In genomic region chr21:43278359-43278758, GRCh38 we compare ENCODE assay signal across 20 cellular contexts.
DNase-seq lines count a peak whose midpoint lies in the region; ATAC-seq and TF ChIP-seq lines count a peak whose summit lies in the region.
"Had no signal": no experiment of that assay in that cellular context is flagged by ENCODE, and none has a peak within 500 bp of the region (broad histone marks: within the 10 kb centered on the region; RNA-seq: fewer than 3 reads in every experiment).

No MANE protein-coding gene starts in this region.

- no peak overlapping the region for H3K4me2 ChIP-seq in PC-3 (ENCODE audit: low read length)

- peaks cover 3% of the 10 kb centered on the region for H3K4me1 Mint-ChIP-seq in osteocyte (ENCODE audit: unreplicated experiment)
- peaks cover 2% of the 10 kb centered on the region for H3K4me1 Mint-ChIP-seq in activated CD4-positive, alpha-beta T cell treated with anti-CD3 and anti-CD28 coated beads, Interleukin-2, amount 10 ng/mL, durations not matched to agents 24 days and 14 days
- H3K4me1 Mint-ChIP-seq: activated CD4-positive, alpha-beta memory T cell treated with anti-CD3 and anti-CD28 coated beads, Interleukin-2, amount 10 ng/mL, durations not matched to agents 7 days and 5 days had no signal

- H3K9me3 ChIP-seq in PC-3 (ENCODE audit: low read length) (no peaks in the 10 kb centered on the region), cardiac muscle cell (ENCODE audit: low read depth) (no peaks in the 10 kb centered on the region), spleen (no peaks in the 10 kb centered on the region)
- H3K9me3 ChIP-seq: adrenal gland, pancreas had no signal

- no TSS peak for BruUV-seq in PC-3 (replicated peaks; lab: Mats Ljungman, UMichigan)

- POLR2A ChIA-PET in PC-3 (lab: Charles Lee; ENCODE audit: unreplicated experiment), result interaction anchor here (0.6 kb wide), 1 partner anchor 72 kb away, joined by 3 read pairs; no protein-coding TSS in a partner anchor

- DNase-seq in PC-3, result peak; percentile 9
- DNase-seq in cardiac muscle cell (ENCODE audit: low read depth in 1 of 2, low spot score in 1 of 2), result no peak
- peak in 1 of 2 donors; percentile 44 for DNase-seq in left colon
- DNase-seq in spleen, result peak; percentile 53
- DNase-seq in osteocyte (ENCODE audit: extremely low spot score, unreplicated experiment), result no peak
- DNase-seq in activated CD4-positive, alpha-beta T cell treated with anti-CD3 and anti-CD28 coated beads, Interleukin-2, amount 10 ng/mL, durations not matched to agents 24 days and 14 days, result no peak
- no peak for DNase-seq in GDM1 (lab: John Stamatoyannopoulos, UW)
- DNase-seq: activated B cell treated with CpG ODN at 0.5 μM for 24 hours; activated CD4-positive, alpha-beta memory T cell treated with anti-CD3 and anti-CD28 coated beads, Interleukin-2, amount 10 ng/mL, durations not matched to agents 7 days and 5 days; activated gamma-delta T cell; CD4-positive, CD25-positive, alpha-beta regulatory T cell; GF-D8; glutamatergic neuron; Kasumi-1; NCI-H187; NCI-H526 treated with DMSO at 0.1 percent for 48 hours; T1000 had no signal

- no peak overlapping the region for H3K27ac ChIP-seq in PC-3 (ENCODE audit: low read length)
- peak overlapping the region; percentile 7 for H3K27ac ChIP-seq in cardiac muscle cell
- H3K27ac ChIP-seq in spleen, result no peak overlapping the region
- H3K27ac ChIP-seq: pancreas, RWPE1 had no signal

- intact Hi-C loops in PC-3 (cut with micrococcal nuclease) (no loop called here), left colon (cut with DNase I, micrococcal nuclease) (no loop called here), spleen (cut with DNase I; ENCODE audit: low total_unique reads) (no loop called here)
- intact Hi-C loops in activated CD4-positive, alpha-beta T cell treated with anti-CD3 and anti-CD28 coated beads, Interleukin-2, amount 10 ng/mL, durations not matched to agents 24 days and 14 days (cut with micrococcal nuclease), result no loop called here

- no peaks in the 10 kb centered on the region for H3K4me1 ChIP-seq in PC-3 (ENCODE audit: insufficient read depth, low read length)
- peaks cover 6% of the 10 kb centered on the region for H3K4me1 ChIP-seq in cardiac muscle cell (ENCODE audit: low read depth)
- H3K4me1 ChIP-seq in spleen, result peaks cover 0 to 5% (median 0%) of the 10 kb centered on the region in 6 donors
- H3K4me1 ChIP-seq: adrenal gland, pancreas had no signal

- 50 to 62% (median 55%) methylated on average over 10 to 12 of the region's 12 CpGs for WGBS in spleen, 5 donors

- no peaks in the 10 kb centered on the region for H3K79me2 ChIP-seq in PC-3 (ENCODE audit: low read length)

- H3K9me2 ChIP-seq in PC-3 (replicated peaks; ENCODE audit: low read length), result no peaks in the 10 kb centered on the region

- CTCF ChIA-PET in PC-3 (lab: Charles Lee), result no interaction called here

- H3K27ac Mint-ChIP-seq in osteocyte (ENCODE audit: unreplicated experiment), result no peak overlapping the region
- no peak overlapping the region for H3K27ac Mint-ChIP-seq in activated CD4-positive, alpha-beta T cell treated with anti-CD3 and anti-CD28 coated beads, Interleukin-2, amount 10 ng/mL, durations not matched to agents 24 days and 14 days
- H3K27ac Mint-ChIP-seq: activated B cell treated with CpG ODN at 0.5 μM for 24 hours; activated CD4-positive, alpha-beta memory T cell treated with anti-CD3 and anti-CD28 coated beads, Interleukin-2, amount 10 ng/mL, durations not matched to agents 7 days and 5 days; CD4-positive, CD25-positive, alpha-beta regulatory T cell had no signal

- H3K36me3 Mint-ChIP-seq in osteocyte (ENCODE audit: unreplicated experiment), result no peaks in the 10 kb centered on the region
- H3K36me3 Mint-ChIP-seq in activated CD4-positive, alpha-beta T cell treated with anti-CD3 and anti-CD28 coated beads, Interleukin-2, amount 10 ng/mL, durations not matched to agents 24 days and 14 days (ENCODE audit: low read depth), result no peaks in the 10 kb centered on the region
- H3K36me3 Mint-ChIP-seq: CD4-positive, CD25-positive, alpha-beta regulatory T cell had no signal

- no peaks in the 10 kb centered on the region for H3F3A ChIP-seq in PC-3 (ENCODE audit: low read length, unreplicated experiment)

- no peak for TF ChIP-seq POLR2A in spleen (IDR thresholded peaks at IDR 0.05)

- no peaks in the 10 kb centered on the region for H3K36me3 ChIP-seq in PC-3 (ENCODE audit: low read depth, low read length)
- no peaks in the 10 kb centered on the region for H3K36me3 ChIP-seq in cardiac muscle cell
- H3K36me3 ChIP-seq in spleen, result no peaks in the 10 kb centered on the region
- H3K36me3 ChIP-seq: adrenal gland, pancreas had no signal

- no peak for ATAC-seq in PC-3
- ATAC-seq in left colon, result peak; percentile 74

- TF ChIP-seq CTCF in PC-3 (conservative IDR thresholded peaks at IDR 0.05; ENCODE audit: low read depth, low read length), result no peak
- no peak for TF ChIP-seq CTCF in cardiac muscle cell (IDR thresholded peaks at IDR 0.05; ENCODE audit: low read depth, low read length)
- no peak for TF ChIP-seq CTCF in spleen (IDR thresholded peaks at IDR 0.05 in 8 of 11, conservative IDR thresholded peaks at IDR 0.05 in 3 of 11)
- no peak for TF ChIP-seq CTCF in osteocyte (IDR thresholded peaks at IDR 0.05)

- H3K9me3 Mint-ChIP-seq in osteocyte (ENCODE audit: unreplicated experiment), result no peaks in the 10 kb centered on the region
- H3K9me3 Mint-ChIP-seq in activated CD4-positive, alpha-beta T cell treated with anti-CD3 and anti-CD28 coated beads, Interleukin-2, amount 10 ng/mL, durations not matched to agents 24 days and 14 days, result no peaks in the 10 kb centered on the region
- H3K9me3 Mint-ChIP-seq: activated B cell treated with CpG ODN at 0.5 μM for 24 hours; activated CD4-positive, alpha-beta memory T cell treated with anti-CD3 and anti-CD28 coated beads, Interleukin-2, amount 10 ng/mL, durations not matched to agents 7 days and 5 days; CD4-positive, CD25-positive, alpha-beta regulatory T cell had no signal

- peaks cover 17% of the 10 kb centered on the region for H3K27me3 Mint-ChIP-seq in osteocyte (ENCODE audit: unreplicated experiment)
- peaks cover 5% of the 10 kb centered on the region for H3K27me3 Mint-ChIP-seq in activated CD4-positive, alpha-beta T cell treated with anti-CD3 and anti-CD28 coated beads, Interleukin-2, amount 10 ng/mL, durations not matched to agents 24 days and 14 days
- H3K27me3 Mint-ChIP-seq: CD4-positive, CD25-positive, alpha-beta regulatory T cell had no signal

- no peak overlapping the region for H3K4me3 Mint-ChIP-seq in osteocyte (ENCODE audit: unreplicated experiment)
- no peak overlapping the region for H3K4me3 Mint-ChIP-seq in activated CD4-positive, alpha-beta T cell treated with anti-CD3 and anti-CD28 coated beads, Interleukin-2, amount 10 ng/mL, durations not matched to agents 24 days and 14 days
- H3K4me3 Mint-ChIP-seq: activated B cell treated with CpG ODN at 0.5 μM for 24 hours; activated CD4-positive, alpha-beta memory T cell treated with anti-CD3 and anti-CD28 coated beads, Interleukin-2, amount 10 ng/mL, durations not matched to agents 7 days and 5 days; CD4-positive, CD25-positive, alpha-beta regulatory T cell had no signal

- no peak overlapping the region for H3K9ac ChIP-seq in PC-3 (ENCODE audit: low read length)

- H3K4me3 ChIP-seq in PC-3 (ENCODE audit: low read length) (no peak overlapping the region), cardiac muscle cell (no peak overlapping the region), spleen (no peak overlapping the region)
- H3K4me3 ChIP-seq: adrenal gland, pancreas had no signal

- H2AFZ ChIP-seq in PC-3 (ENCODE audit: low read length), result no peak overlapping the region

- no peaks in the 10 kb centered on the region for H4K20me1 ChIP-seq in PC-3 (ENCODE audit: low read length)

- no peaks in the 10 kb centered on the region for H3K27me3 ChIP-seq in PC-3 (ENCODE audit: low read length)
- H3K27me3 ChIP-seq in cardiac muscle cell, result no peaks in the 10 kb centered on the region
- peaks cover 0 to 62% (median 10%) of the 10 kb centered on the region in 7 donors for H3K27me3 ChIP-seq in spleen (replicated peaks in 1 of 7)
- H3K27me3 ChIP-seq: adrenal gland, pancreas had no signal

Comparison
In these comparisons a context has a peak if more than half of its experiments do, and no peak if none do; other contexts are left out.
1. DNase-seq: peak in PC-3 (single experiment) and spleen (single experiment); none in cardiac muscle cell (0 of 2), osteocyte (single experiment), activated CD4-positive, alpha-beta T cell treated with anti-CD3 and anti-CD28 coated beads, Interleukin-2, amount 10 ng/mL, durations not matched to agents 24 days and 14 days (single experiment) and GDM1 (single experiment).